Comparison of ENCODE assay signal across 11 cellular contexts in genomic region chr6:39451831-39452230, GRCh38.
DNase-seq lines count a peak whose midpoint lies in the region; ATAC-seq and TF ChIP-seq lines count a peak whose summit lies in the region.
"Had no signal": no experiment of that assay in that cellular context is flagged by ENCODE, and none has a peak within 500 bp of the region (broad histone marks: within the 10 kb centered on the region; RNA-seq: fewer than 3 reads in every experiment).

No MANE protein-coding gene starts in this region.

- H3K9me3 ChIP-seq in BE2C (no peaks in the 10 kb centered on the region), RWPE2 (ENCODE audit: severe bottlenecking) (peaks cover 3% of the 10 kb centered on the region)
- H3K9me3 ChIP-seq: body of pancreas, prostate gland had no signal

- peak; percentile 49 for TF ChIP-seq CTCF in BE2C (IDR thresholded peaks at IDR 0.05; ENCODE audit: low read depth, low read length)
- peak; percentile 83 for TF ChIP-seq CTCF in GM12874 (IDR thresholded peaks at IDR 0.05; ENCODE audit: insufficient read depth, low read depth, low read length)
- no peak for TF ChIP-seq CTCF in RWPE2 (IDR thresholded peaks at IDR 0.05; ENCODE audit: poor library complexity, severe bottlenecking)
- peak; percentile 56 for TF ChIP-seq CTCF in glutamatergic neuron (IDR thresholded peaks at IDR 0.05; ENCODE audit: partially characterized antibody, unreplicated experiment)

- no peaks in the 10 kb centered on the region for H3K27me3 Mint-ChIP-seq in glutamatergic neuron (ENCODE audit: unreplicated experiment)
- H3K27me3 Mint-ChIP-seq in T-helper 2 cell treated with Interferon-gamma antibody and Interleukin-4, amounts not matched to agents 5 μg/mL and 100 μg/mL, for 36 hours (ENCODE audit: low read depth): peaks cover 2% of the 10 kb centered on the region

- H3K36me3 ChIP-seq in BE2C: no peaks in the 10 kb centered on the region
- H3K36me3 ChIP-seq in RWPE2 (ENCODE audit: low read depth): no peaks in the 10 kb centered on the region
- H3K36me3 ChIP-seq: prostate gland had no signal

- H3K4me1 Mint-ChIP-seq in glutamatergic neuron (ENCODE audit: low read depth, unreplicated experiment): no peaks in the 10 kb centered on the region
- no peaks in the 10 kb centered on the region for H3K4me1 Mint-ChIP-seq in T-helper 2 cell treated with Interferon-gamma antibody and Interleukin-4, amounts not matched to agents 5 μg/mL and 100 μg/mL, for 36 hours (ENCODE audit: low read depth)

- H3K27me3 ChIP-seq in BE2C (no peaks in the 10 kb centered on the region), RWPE2 (ENCODE audit: insufficient read depth, poor library complexity, severe bottlenecking) (no peaks in the 10 kb centered on the region)
- H3K27me3 ChIP-seq: body of pancreas had no signal

- peak overlapping the region; percentile 77 for H3K27ac ChIP-seq in RWPE2 (ENCODE audit: poor library complexity, severe bottlenecking)
- H3K27ac ChIP-seq: body of pancreas, prostate gland had no signal

- H3K4me1 ChIP-seq in BE2C (no peaks in the 10 kb centered on the region), RWPE2 (ENCODE audit: insufficient read depth, poor library complexity, severe bottlenecking) (peaks cover 18% of the 10 kb centered on the region)
- H3K4me1 ChIP-seq: body of pancreas, prostate gland had no signal

- no peak overlapping the region for H3K27ac Mint-ChIP-seq in glutamatergic neuron (ENCODE audit: unreplicated experiment)
- H3K27ac Mint-ChIP-seq in T-helper 2 cell treated with Interferon-gamma antibody and Interleukin-4, amounts not matched to agents 5 μg/mL and 100 μg/mL, for 36 hours: no peak overlapping the region

- peaks cover 9% of the 10 kb centered on the region for H3K36me3 Mint-ChIP-seq in glutamatergic neuron (ENCODE audit: unreplicated experiment)
- no peaks in the 10 kb centered on the region for H3K36me3 Mint-ChIP-seq in T-helper 2 cell treated with Interferon-gamma antibody and Interleukin-4, amounts not matched to agents 5 μg/mL and 100 μg/mL, for 36 hours (ENCODE audit: low read depth)

- ATAC-seq in RWPE2 (ENCODE audit: low read depth) (no peak), HG03520 (IDR thresholded peaks at IDR 0.05; ENCODE audit: unreplicated experiment) (no peak)
- ATAC-seq: body of pancreas had no signal

- peaks cover 5% of the 10 kb centered on the region for H3K9me3 Mint-ChIP-seq in glutamatergic neuron (ENCODE audit: unreplicated experiment)
- peaks cover 6% of the 10 kb centered on the region for H3K9me3 Mint-ChIP-seq in T-helper 2 cell treated with Interferon-gamma antibody and Interleukin-4, amounts not matched to agents 5 μg/mL and 100 μg/mL, for 36 hours

- no peak overlapping the region for H3K4me3 Mint-ChIP-seq in glutamatergic neuron (ENCODE audit: unreplicated experiment)
- no peak overlapping the region for H3K4me3 Mint-ChIP-seq in T-helper 2 cell treated with Interferon-gamma antibody and Interleukin-4, amounts not matched to agents 5 μg/mL and 100 μg/mL, for 36 hours

- DNase-seq in BE2C: no peak
- no peak for DNase-seq in RWPE2 (ENCODE audit: low spot score)
- DNase-seq in glutamatergic neuron: no peak
- no peak for DNase-seq in activated CD4-positive, CD25-positive, alpha-beta regulatory T cell treated with anti-CD3 and anti-CD28 coated beads, Interleukin-2, amount 50 U/mL, for 72 hours
- no peak for DNase-seq in T-helper 2 cell treated with Interferon-gamma antibody and Interleukin-4, amounts not matched to agents 5 μg/mL and 100 μg/mL, for 36 hours (ENCODE audit: low spot score)
- DNase-seq in dedifferentiated amniotic fluid mesenchymal stem cell (ENCODE audit: extremely low spot score): no peak
- DNase-seq: body of pancreas, NCI-H524 had no signal

- H3K4me3 ChIP-seq in BE2C (ENCODE audit: low read depth, low read length) (no peak overlapping the region), RWPE2 (ENCODE audit: severe bottlenecking) (no peak overlapping the region)
- H3K4me3 ChIP-seq: body of pancreas, prostate gland had no signal
